1 cellular context compared by ENCODE assay signal in genomic region chr16:65224994-65225393, GRCh38.
A peak's percentile ranks its signal among the peaks of the same experiment; 100 is the strongest.
TF ChIP-seq lines count a peak whose summit lies in the region.

No MANE protein-coding gene starts in this region.

TF ChIP-seq in H1, 55 proteins besides CTCF, POLR2A, EP300 and RAD21:
- TF ChIP-seq EGR1 (IDR thresholded peaks at IDR 0.05; ENCODE audit: borderline replicate concordance, low read depth, low read length) (no peak), POLR2AphosphoS5 (IDR thresholded peaks at IDR 0.05; ENCODE audit: low read depth, low read length) (peak; percentile 10; the same call in 1 of the 2 replicates)
TF ChIP-seq in H1: peak in this region for 1.
